ENCODE assay signal across 12 cellular contexts in genomic region chr17:8955560-8955959, GRCh38. TPM values are rescaled to one million over a fixed set of nuclear protein-coding genes. Genes with fewer than 3 reads are reported as not detected.
DNase-seq lines count a peak whose midpoint lies in the region; ATAC-seq, FAIRE-seq and TF ChIP-seq lines count a peak whose summit lies in the region.
"Had no signal": no experiment of that assay in that cellular context is flagged by ENCODE, and none has a peak within 500 bp of the region (broad histone marks: within the 10 kb centered on the region; RNA-seq: fewer than 3 reads in every experiment).

No MANE protein-coding gene starts in this region.

- H3K9me3 Mint-ChIP-seq in activated T-cell treated with anti-CD3 and anti-CD28 coated beads, Interleukin-2, amount 50 U/mL, for 24 hours = peaks cover 16% of the 10 kb centered on the region
- H3K9me3 Mint-ChIP-seq: GM23338 had no signal

- no peak for FAIRE-seq in D721Med (lab: Jason Lieb, UNC)
- FAIRE-seq: small intestine had no signal

- peaks cover 100% of the 10 kb centered on the region for H3K4me1 Mint-ChIP-seq in activated T-cell treated with anti-CD3 and anti-CD28 coated beads, Interleukin-2, amount 50 U/mL, for 24 hours (ENCODE audit: low read depth)

- peak; percentile 30 to 70 for ATAC-seq in left cardiac atrium
- ATAC-seq: GM23338 had no signal

- no peak for TF ChIP-seq CTCF in D721Med (IDR thresholded peaks at IDR 0.05; ENCODE audit: insufficient read depth, missing control alignments)

- peaks cover 67% of the 10 kb centered on the region for H3K36me3 Mint-ChIP-seq in activated T-cell treated with anti-CD3 and anti-CD28 coated beads, Interleukin-2, amount 50 U/mL, for 24 hours (ENCODE audit: low read depth)

- no peak for DNase-seq in activated T-cell treated with anti-CD3 and anti-CD28 coated beads, Interleukin-2, amount 50 U/mL, for 24 hours
- DNase-seq in activated T-cell treated with anti-CD3 and anti-CD28 coated beads for 4 hours (no peak), SKM-1 treated with dmso at 0.1 percent for 144 hours (lab: John Stamatoyannopoulos, UW; ENCODE audit: unreplicated experiment) (peak; percentile 69), left cardiac atrium (no peak), DMS53 treated with DMSO at 0.1 percent for 48 hours (lab: John Stamatoyannopoulos, UW; ENCODE audit: unreplicated experiment) (no peak), occipital lobe (lab: John Stamatoyannopoulos, UW) (no peak), D721Med (ENCODE audit: insufficient read length, low spot score) (no peak)
- DNase-seq: Karpas-422, NCI-H2171 treated with DMSO at 0.1 percent for 48 hours, small intestine had no signal

- peak overlapping the region; percentile 41 for H3K27ac ChIP-seq in temporal lobe (ENCODE audit: low read depth, low read length)

- H3K27me3 Mint-ChIP-seq in activated T-cell treated with anti-CD3 and anti-CD28 coated beads, Interleukin-2, amount 50 U/mL, for 24 hours = no peaks in the 10 kb centered on the region

- peak overlapping the region; percentile 6 for H3K4me3 Mint-ChIP-seq in activated T-cell treated with anti-CD3 and anti-CD28 coated beads, Interleukin-2, amount 50 U/mL, for 24 hours
- H3K4me3 Mint-ChIP-seq: GM23338 had no signal

- intact Hi-C loops in left cardiac atrium (cut with DNase I) = no loop called here

- peak overlapping the region; percentile 92 for H3K27ac Mint-ChIP-seq in activated T-cell treated with anti-CD3 and anti-CD28 coated beads, Interleukin-2, amount 50 U/mL, for 24 hours
- H3K27ac Mint-ChIP-seq: GM23338 had no signal

RNA-seq across cellular contexts. Expression of gene PIK3R5, which starts 9.9 kb away (rescaled TPM):
- 1 to 10 TPM; 6.3 TPM for total RNA-seq in left cardiac atrium
- total RNA-seq in temporal lobe = 0.49 TPM
- total RNA-seq in occipital lobe = 0.62 TPM
